12 cellular contexts compared by ENCODE assay signal in genomic region chr1:156359973-156360372, GRCh38. TPM values are rescaled to one million over a fixed set of nuclear protein-coding genes. Genes with fewer than 3 reads are reported as not detected.
DNase-seq lines count a peak whose midpoint lies in the region; ATAC-seq and TF ChIP-seq lines count a peak whose summit lies in the region.
"Had no signal": no experiment of that assay in that cellular context is flagged by ENCODE, and none has a peak within 500 bp of the region (broad histone marks: within the 10 kb centered on the region; RNA-seq: fewer than 3 reads in every experiment).

No MANE protein-coding gene starts in this region.

- H3K27me3 Mint-ChIP-seq in endodermal cell (ENCODE audit: insufficient read depth) = peaks cover 31% of the 10 kb centered on the region

- H3K4me3 Mint-ChIP-seq in endodermal cell = no peak overlapping the region
- H3K4me3 Mint-ChIP-seq: stimulated activated memory B cell treated with anti-CD40 and anti-IgM and Interleukin-4, amounts not matched to agents 10 μg/mL and 1 μg/mL and 100 μg/mL, for 72 hours had no signal

- 50 to 51% methylated on average over 6 of the region's 6 CpGs for WGBS in endodermal cell (ENCODE audit: insufficient coverage in 1 of 2, insufficient read length in 1 of 2), 2 experiments

- no peaks in the 10 kb centered on the region for H3K36me3 Mint-ChIP-seq in endodermal cell (ENCODE audit: low read depth)
- H3K36me3 Mint-ChIP-seq: stimulated activated memory B cell treated with anti-CD40 and anti-IgM and Interleukin-4, amounts not matched to agents 10 μg/mL and 1 μg/mL and 100 μg/mL, for 72 hours had no signal

- H3K4me3 ChIP-seq in NT2/D1 (ENCODE audit: insufficient read length, low read depth) (no peak overlapping the region), endodermal cell (ENCODE audit: low read length) (no peak overlapping the region), retinal pigment epithelial cell (ENCODE audit: low read length) (no peak overlapping the region)

- H3K27me3 ChIP-seq in NT2/D1 (ENCODE audit: insufficient read depth, insufficient read length) = peaks cover 7% of the 10 kb centered on the region
- peaks cover 12% of the 10 kb centered on the region for H3K27me3 ChIP-seq in endodermal cell (ENCODE audit: control insufficient read depth, insufficient read depth, low read length, poor library complexity, severe bottlenecking)

- no peak overlapping the region for H3K9ac ChIP-seq in NT2/D1 (ENCODE audit: insufficient read length, low read depth)
- no peak overlapping the region for H3K9ac ChIP-seq in endodermal cell (ENCODE audit: extremely low read depth, low read length, poor library complexity, severe bottlenecking)

- peaks cover 1% of the 10 kb centered on the region for H3K9me3 Mint-ChIP-seq in endodermal cell
- H3K9me3 Mint-ChIP-seq: stimulated activated memory B cell treated with anti-CD40 and anti-IgM and Interleukin-4, amounts not matched to agents 10 μg/mL and 1 μg/mL and 100 μg/mL, for 72 hours had no signal

- no peaks in the 10 kb centered on the region for H3K4me1 ChIP-seq in NT2/D1 (ENCODE audit: insufficient read depth, insufficient read length)
- no peaks in the 10 kb centered on the region for H3K4me1 ChIP-seq in endodermal cell (ENCODE audit: control insufficient read depth, insufficient read depth, low read length)

- peak; percentile 32 for DNase-seq in SIG-M5 treated with dmso at 0.1 percent for 504 hours (lab: John Stamatoyannopoulos, UW; ENCODE audit: unreplicated experiment)
- no peak for DNase-seq in SIG-M5 (lab: John Stamatoyannopoulos, UW)
- peak; percentile 46 for DNase-seq in NT2/D1 (ENCODE audit: low read depth, low spot score)
- peak; percentile 88 for DNase-seq in endodermal cell
- no peak for DNase-seq in retinal pigment epithelial cell (ENCODE audit: low read depth)
- no peak for DNase-seq in GM13977 (ENCODE audit: low spot score)
- no peak for DNase-seq in T-helper 9 cell
- DNase-seq: KG1 had no signal

- ATAC-seq in GM18517 (IDR thresholded peaks at IDR 0.05; ENCODE audit: unreplicated experiment) = no peak
- ATAC-seq: stimulated activated memory B cell treated with anti-CD40 and anti-IgM and Interleukin-4, amounts not matched to agents 10 μg/mL and 1 μg/mL and 100 μg/mL, for 72 hours had no signal

- no peak overlapping the region for H3K27ac ChIP-seq in endodermal cell (ENCODE audit: low read depth, low read length)
- H3K27ac ChIP-seq: C4-2B had no signal

- H3K27ac Mint-ChIP-seq in endodermal cell = no peak overlapping the region
- H3K27ac Mint-ChIP-seq: stimulated activated memory B cell treated with anti-CD40 and anti-IgM and Interleukin-4, amounts not matched to agents 10 μg/mL and 1 μg/mL and 100 μg/mL, for 72 hours had no signal

- peaks cover 6% of the 10 kb centered on the region for H3K4me1 Mint-ChIP-seq in endodermal cell

- TF ChIP-seq CTCF in endodermal cell (conservative IDR thresholded peaks at IDR 0.05) (peak; percentile 71), retinal pigment epithelial cell (conservative IDR thresholded peaks at IDR 0.05; ENCODE audit: low read depth, low read length) (peak; percentile 31), GM13977 (IDR thresholded peaks at IDR 0.05; ENCODE audit: extremely low read depth, insufficient read depth, missing control alignments) (no peak)

- no peaks in the 10 kb centered on the region for H3K36me3 ChIP-seq in NT2/D1 (ENCODE audit: insufficient read depth, insufficient read length, low read length)
- H3K36me3 ChIP-seq in endodermal cell (ENCODE audit: control insufficient read depth, insufficient read depth, low read length) = no peaks in the 10 kb centered on the region

- in situ Hi-C loops in GM13977 (cut with MboI; ENCODE audit: low pct_unique_long_range_greater_than_20kb, low sequenced_read_pairs, unreplicated experiment) = no loop called here

- H3K9me3 ChIP-seq in NT2/D1 (ENCODE audit: insufficient read depth, low read length) (no peaks in the 10 kb centered on the region; the same call in 1 of the 2 replicates), endodermal cell (ENCODE audit: control insufficient read depth, low read length) (no peaks in the 10 kb centered on the region)

RNA-seq across cellular contexts. Expression of gene RHBG, which starts 9.0 kb away (rescaled TPM):
- 1 to 10 TPM; 3.9 to 4.0 TPM for total RNA-seq in endodermal cell
- 0.50 TPM for polyA plus RNA-seq in endodermal cell (2013, experiment 1 of 2)
- polyA plus RNA-seq in endodermal cell (2013, experiment 2 of 2) = 0.33 TPM
- total RNA-seq: activated CD8-positive, alpha-beta memory T cell treated with anti-CD3 and anti-CD28 coated beads for 36 hours had no signal

RNA-seq across cellular contexts. Expression of gene TSACC, which starts 21.6 kb away (rescaled TPM):
- total RNA-seq in endodermal cell = 1 to 10 TPM in 1 of 2 donors, under 1 TPM in 1; 0.62 to 1.6 TPM
- not detected for polyA plus RNA-seq in endodermal cell (2013, experiment 1 of 2)
- polyA plus RNA-seq in endodermal cell (2013, experiment 2 of 2) = 1.2 TPM

RNA-seq across cellular contexts. Expression of gene CCT3, which starts 21.9 kb away (rescaled TPM):
- total RNA-seq in endodermal cell = 100 to 1,000 TPM; 323 to 351 TPM
- polyA plus RNA-seq in endodermal cell (2013, experiment 1 of 2) = 255 TPM
- 247 TPM for polyA plus RNA-seq in endodermal cell (2013, experiment 2 of 2)

Comparison
In these comparisons a context has a peak if more than half of its experiments do, and no peak if none do; other contexts are left out.
1. DNase-seq: peak in SIG-M5 treated with dmso at 0.1 percent for 504 hours (single experiment), NT2/D1 (single experiment) and endodermal cell (single experiment); none in SIG-M5 (single experiment), retinal pigment epithelial cell (single experiment), GM13977 (single experiment) and T-helper 9 cell (single experiment).